ENCODE assay signal across 15 cellular contexts in genomic region chr13:85417807-85418206, GRCh38.
DNase-seq lines count a peak whose midpoint lies in the region; ATAC-seq and TF ChIP-seq lines count a peak whose summit lies in the region.
"Had no signal": no experiment of that assay in that cellular context is flagged by ENCODE, and none has a peak within 500 bp of the region (broad histone marks: within the 10 kb centered on the region; RNA-seq: fewer than 3 reads in every experiment).

No MANE protein-coding gene starts in this region.

- no peaks in the 10 kb centered on the region for H3K36me3 Mint-ChIP-seq in GM23338 (ENCODE audit: low read depth)
- H3K36me3 Mint-ChIP-seq: CD4-positive, alpha-beta memory T cell had no signal

- H3K36me3 ChIP-seq in GM23338 (ENCODE audit: insufficient read depth) (no peaks in the 10 kb centered on the region), MM.1S (replicated peaks; ENCODE audit: insufficient read depth, low read length) (no peaks in the 10 kb centered on the region), smooth muscle cell (ENCODE audit: low read depth) (no peaks in the 10 kb centered on the region), heart left ventricle (no peaks in the 10 kb centered on the region)
- H3K36me3 ChIP-seq: BE2C had no signal

- H3K9me3 Mint-ChIP-seq in GM23338 = no peaks in the 10 kb centered on the region

- no peaks in the 10 kb centered on the region for H3K4me1 ChIP-seq in GM23338 (ENCODE audit: insufficient read depth)
- no peaks in the 10 kb centered on the region for H3K4me1 ChIP-seq in MM.1S (ENCODE audit: low read length)
- H3K4me1 ChIP-seq in smooth muscle cell (ENCODE audit: low read depth) = no peaks in the 10 kb centered on the region
- no peaks in the 10 kb centered on the region for H3K4me1 ChIP-seq in heart left ventricle
- H3K4me1 ChIP-seq: BE2C had no signal

- H4K20me1 ChIP-seq in GM23338 (replicated peaks; ENCODE audit: insufficient read depth) = no peaks in the 10 kb centered on the region
- no peaks in the 10 kb centered on the region for H4K20me1 ChIP-seq in MM.1S (ENCODE audit: insufficient read depth, low read length)
- H4K20me1 ChIP-seq in smooth muscle cell (ENCODE audit: low read depth) = no peaks in the 10 kb centered on the region

- no peaks in the 10 kb centered on the region for H3K27me3 ChIP-seq in GM23338 (ENCODE audit: insufficient read depth)
- no peaks in the 10 kb centered on the region for H3K27me3 ChIP-seq in MM.1S (replicated peaks; ENCODE audit: insufficient read depth, low read length)
- no peaks in the 10 kb centered on the region for H3K27me3 ChIP-seq in smooth muscle cell (ENCODE audit: low read depth)
- H3K27me3 ChIP-seq in heart left ventricle = no peaks in the 10 kb centered on the region
- H3K27me3 ChIP-seq: BE2C had no signal

- H3K9me2 ChIP-seq in GM23338 (ENCODE audit: insufficient read depth) (no peaks in the 10 kb centered on the region), MM.1S (replicated peaks; ENCODE audit: insufficient read depth, low read length) (no peaks in the 10 kb centered on the region)

- intact Hi-C loops in heart left ventricle (cut with DNase I) = no loop called here

- TF ChIP-seq CTCF in GM23338 (conservative IDR thresholded peaks at IDR 0.05; ENCODE audit: low read depth in 2 of 2) (no peak), MM.1S (IDR thresholded peaks at IDR 0.05; ENCODE audit: low read length) (no peak), smooth muscle cell (IDR thresholded peaks at IDR 0.05; ENCODE audit: borderline replicate concordance, insufficient read depth, poor library complexity, severe bottlenecking) (no peak), heart left ventricle (IDR thresholded peaks at IDR 0.05) (no peak), GM10266 (IDR thresholded peaks at IDR 0.05; ENCODE audit: control insufficient read depth, insufficient read depth, low read depth, missing control alignments) (no peak)

- DNase-seq in GM23338 (ENCODE audit: low spot score) = no peak
- peak; percentile 82 for DNase-seq in MM.1S
- DNase-seq in RPMI8226 = peak; percentile 12
- no peak for DNase-seq in smooth muscle cell (lab: John Stamatoyannopoulos, UW; ENCODE audit: unreplicated experiment)
- DNase-seq in heart left ventricle = no peak
- DNase-seq in GM10266 (ENCODE audit: extremely low spot score) = no peak
- no peak for DNase-seq in DMS 273 (lab: John Stamatoyannopoulos, UW; ENCODE audit: unreplicated experiment)
- DNase-seq: BE2C; CD4-positive, alpha-beta memory T cell; DMS153; DMS79 treated with DMSO at 0.1 percent for 48 hours; GDM1; GM23248; H7 had no signal

- no peak for TF ChIP-seq POLR2A in heart left ventricle (IDR thresholded peaks at IDR 0.05)

- WGBS in smooth muscle cell (ENCODE audit: low lambda C conversion rate) = 90% methylated on average over 8 of the region's 8 CpGs
- WGBS in heart left ventricle, 4 donors = 93 to 96% (median 94%) methylated on average over 8 of the region's 8 CpGs

- no peaks in the 10 kb centered on the region for H3K27me3 Mint-ChIP-seq in GM23338 (ENCODE audit: insufficient read depth, low read depth, poor library complexity)
- H3K27me3 Mint-ChIP-seq: CD4-positive, alpha-beta memory T cell had no signal

- H3K27ac Mint-ChIP-seq in GM23338 = no peak overlapping the region; the same call in 1 of the 2 replicates
- H3K27ac Mint-ChIP-seq: CD4-positive, alpha-beta memory T cell had no signal

- no peak overlapping the region for H3K4me3 ChIP-seq in GM23338
- H3K4me3 ChIP-seq in MM.1S (ENCODE audit: low read length) = peak overlapping the region; percentile 39
- no peak overlapping the region for H3K4me3 ChIP-seq in smooth muscle cell
- no peak overlapping the region for H3K4me3 ChIP-seq in heart left ventricle
- H3K4me3 ChIP-seq: GM23248 had no signal

- H3K4me3 Mint-ChIP-seq in GM23338 = no peak overlapping the region
- H3K4me3 Mint-ChIP-seq: CD4-positive, alpha-beta memory T cell had no signal

- H3K27ac ChIP-seq in GM23338 (ENCODE audit: low read depth) (no peak overlapping the region), MM.1S (ENCODE audit: low read length) (no peak overlapping the region), smooth muscle cell (ENCODE audit: low read depth) (no peak overlapping the region), heart left ventricle (no peak overlapping the region)
- H3K27ac ChIP-seq: C4-2B, GM23248 had no signal

- H3K4me1 Mint-ChIP-seq in GM23338 = peaks cover under 1% of the 10 kb centered on the region; the same call in 1 of the 3 replicates
- H3K4me1 Mint-ChIP-seq: CD4-positive, alpha-beta memory T cell had no signal

- ATAC-seq in GM23338 = no peak
- no peak for ATAC-seq in heart left ventricle

- H3K79me2 ChIP-seq in GM23338 (replicated peaks; ENCODE audit: insufficient read depth) = no peaks in the 10 kb centered on the region
- no peaks in the 10 kb centered on the region for H3K79me2 ChIP-seq in MM.1S (ENCODE audit: low read length)
- H3K79me2 ChIP-seq in smooth muscle cell (ENCODE audit: low read depth) = no peaks in the 10 kb centered on the region

- H3K9me3 ChIP-seq in MM.1S (replicated peaks; ENCODE audit: insufficient read depth, low read length) = no peaks in the 10 kb centered on the region
- no peaks in the 10 kb centered on the region for H3K9me3 ChIP-seq in smooth muscle cell (replicated peaks; ENCODE audit: low read depth)
- no peaks in the 10 kb centered on the region for H3K9me3 ChIP-seq in heart left ventricle
- H3K9me3 ChIP-seq: BE2C had no signal

- H3K9ac ChIP-seq in MM.1S (ENCODE audit: low read length) (no peak overlapping the region), smooth muscle cell (ENCODE audit: low read depth) (no peak overlapping the region)
- H3K9ac ChIP-seq: GM23248 had no signal

- H2AFZ ChIP-seq in GM23338 (peak overlapping the region; percentile 53; the same call in 1 of the 2 replicates), MM.1S (ENCODE audit: low read length) (0 out of 2 replicates have a peak overlapping the region, but pooled peaks have one; percentile 30), smooth muscle cell (ENCODE audit: low read depth) (no peak overlapping the region)
- H2AFZ ChIP-seq: GM23248 had no signal

- H3K4me2 ChIP-seq in GM23338 (no peak overlapping the region), MM.1S (ENCODE audit: low read depth, low read length) (peak overlapping the region; percentile 21; the same call in 1 of the 2 replicates), smooth muscle cell (peak overlapping the region; percentile 4)

- H3F3A ChIP-seq in GM23338 (replicated peaks; ENCODE audit: low read depth) (no peaks in the 10 kb centered on the region), MM.1S (ENCODE audit: insufficient read depth, low read length) (no peaks in the 10 kb centered on the region), smooth muscle cell (ENCODE audit: low read depth) (no peaks in the 10 kb centered on the region)

TF ChIP-seq in GM23338, 12 proteins besides CTCF, POLR2A, EP300 and RAD21:
- TF ChIP-seq POLR2AphosphoS5 (IDR thresholded peaks at IDR 0.05; ENCODE audit: low read depth) = no peak
- TF ChIP-seq JUNB (IDR thresholded peaks at IDR 0.05; ENCODE audit: unreplicated experiment) = no peak

Comparison
In these comparisons a context has a peak if more than half of its experiments do, and no peak if none do; other contexts are left out.
1. DNase-seq: peak in MM.1S (single experiment) and RPMI8226 (single experiment); none in GM23338 (single experiment), smooth muscle cell (single experiment), heart left ventricle (0 of 5), GM10266 (single experiment) and DMS 273 (single experiment).